ENCODE assay signal across 24 cellular contexts in the genomic region with DNA sequence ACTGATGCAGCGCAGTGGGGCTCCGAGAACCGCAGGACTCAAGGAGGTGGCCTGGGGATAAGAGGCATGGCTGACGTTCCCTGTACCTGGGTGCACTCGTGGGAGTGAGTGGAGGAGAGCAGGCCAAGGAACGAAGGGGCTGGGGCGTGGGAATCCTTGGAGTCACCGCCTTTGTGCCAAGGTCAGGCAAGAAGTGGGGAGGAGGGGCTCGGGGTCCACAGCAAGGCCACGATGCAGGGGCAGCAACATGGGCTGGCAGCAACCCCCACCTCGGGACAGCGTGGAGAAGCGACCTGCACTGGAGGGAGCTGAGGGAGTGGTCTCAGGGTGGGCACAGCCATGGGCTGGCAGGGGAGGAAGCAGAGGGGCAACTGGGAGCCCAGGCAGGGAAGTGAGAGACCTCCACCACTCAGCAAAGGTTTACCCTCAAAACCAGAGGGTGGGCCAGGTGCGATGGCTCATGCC. TPM values are rescaled to one million over a fixed set of nuclear protein-coding genes. Genes with fewer than 3 reads are reported as not detected.
A peak's percentile ranks its signal among the peaks of the same experiment; 100 is the strongest.
DNase-seq lines count a peak whose midpoint lies in the region; ATAC-seq and TF ChIP-seq lines count a peak whose summit lies in the region.
"Had no signal": no experiment of that assay in that cellular context is flagged by ENCODE, and none has a peak within 500 bp of the region (broad histone marks: within the 10 kb centered on the region; RNA-seq: fewer than 3 reads in every experiment).

No MANE protein-coding gene starts in this region.

- H3K4me1 Mint-ChIP-seq in activated naive CD8-positive, alpha-beta T cell treated with anti-CD3 and anti-CD28 coated beads, Interleukin-2, amount 50 U/mL, for 24 hours: peaks cover 28% of the 10 kb centered on the region
- peaks cover 18% of the 10 kb centered on the region for H3K4me1 Mint-ChIP-seq in activated naive CD8-positive, alpha-beta T cell treated with anti-CD3 and anti-CD28 coated beads for 36 hours
- peaks cover 5% of the 10 kb centered on the region for H3K4me1 Mint-ChIP-seq in chondrocyte (ENCODE audit: low read depth)
- H3K4me1 Mint-ChIP-seq in stimulated activated memory B cell treated with anti-CD40 and anti-IgM and Interleukin-4, amounts not matched to agents 10 μg/mL and 1 μg/mL and 100 μg/mL, for 72 hours: peaks cover 38% of the 10 kb centered on the region
- H3K4me1 Mint-ChIP-seq: neural crest cell had no signal

- no peaks in the 10 kb centered on the region for H3K79me2 ChIP-seq in HCT116 (ENCODE audit: insufficient read depth, low read length)

- 78 to 84% methylated on average over 14 of the region's 14 CpGs for WGBS in thyroid gland, 2 donors

- CTCF ChIA-PET in HCT116 (lab: Charles Lee): interaction anchor here (1.4 to 1.8 kb wide), 2 partner anchors 11 to 203 kb away, joined by 3 to 7 read pairs; no protein-coding TSS in a partner anchor

- H3K9me2 ChIP-seq in HCT116 (ENCODE audit: insufficient read depth): no peaks in the 10 kb centered on the region

- no TSS peak for BruUV-seq in HCT116 (replicated peaks; lab: Mats Ljungman, UMichigan)

- H3K36me3 ChIP-seq in HCT116 (ENCODE audit: control insufficient read depth in 1 of 2, insufficient read depth in 2 of 2, low read length in 2 of 2): no peaks in the 10 kb centered on the region
- peaks cover 6 to 8% of the 10 kb centered on the region in 2 donors for H3K36me3 ChIP-seq in thyroid gland
- H3K36me3 ChIP-seq: SJCRH30 had no signal

- H3K4me2 ChIP-seq in HCT116 (ENCODE audit: low read length): peak overlapping the region; percentile 71

- H3K4me1 ChIP-seq in HCT116 (ENCODE audit: control insufficient read depth in 1 of 2, insufficient read depth in 2 of 2, low read length in 2 of 2): peaks cover 14 to 47% of the 10 kb centered on the region in 2 experiments
- H3K4me1 ChIP-seq in thyroid gland: no peaks in the 10 kb centered on the region
- H3K4me1 ChIP-seq: SJCRH30 had no signal

- POLR2A ChIA-PET in HCT116 (lab: Charles Lee): no interaction called here

- no peak for TF ChIP-seq POLR2A in HCT116 (IDR thresholded peaks at IDR 0.05; ENCODE audit: borderline replicate concordance, extremely low read depth, insufficient read depth, insufficient read length)
- no peak for TF ChIP-seq POLR2A in thyroid gland (IDR thresholded peaks at IDR 0.05)

- H3K9me3 ChIP-seq in HCT116 (ENCODE audit: control insufficient read depth in 1 of 2, insufficient read depth in 1 of 2, low read depth in 1 of 2, low read length in 2 of 2): no peaks in the 10 kb centered on the region
- no peaks in the 10 kb centered on the region for H3K9me3 ChIP-seq in thyroid gland
- H3K9me3 ChIP-seq: SJCRH30 had no signal

- H3K9me3 Mint-ChIP-seq in activated naive CD8-positive, alpha-beta T cell treated with anti-CD3 and anti-CD28 coated beads, Interleukin-2, amount 50 U/mL, for 24 hours: peaks cover 6% of the 10 kb centered on the region
- no peaks in the 10 kb centered on the region for H3K9me3 Mint-ChIP-seq in activated naive CD8-positive, alpha-beta T cell treated with anti-CD3 and anti-CD28 coated beads for 36 hours
- no peaks in the 10 kb centered on the region for H3K9me3 Mint-ChIP-seq in chondrocyte (ENCODE audit: low read depth)
- H3K9me3 Mint-ChIP-seq in stimulated activated memory B cell treated with anti-CD40 and anti-IgM and Interleukin-4, amounts not matched to agents 10 μg/mL and 1 μg/mL and 100 μg/mL, for 72 hours: peaks cover 2% of the 10 kb centered on the region
- H3K9me3 Mint-ChIP-seq: activated naive CD8-positive, alpha-beta T cell treated with anti-CD3 and anti-CD28 coated beads, Interleukin-2, amount 10 ng/mL, durations not matched to agents 7 days and 5 days; activated T-helper 1 cell treated with anti-CD3 and anti-CD28 coated beads, Interleukin-12 subunit alpha, Interleukin-12 subunit beta, Interleukin-2, Interleukin-4 antibody, amounts not matched to agents 30 ng/mL and 10 ng/mL and 1 ng/mL, durations not matched to agents 14 hours and 24 hours and 36 hours; neural crest cell had no signal

- no peak for DNase-seq in activated naive CD8-positive, alpha-beta T cell treated with anti-CD3 and anti-CD28 coated beads, Interleukin-2, amount 50 U/mL, for 24 hours
- no peak for DNase-seq in activated naive CD8-positive, alpha-beta T cell treated with anti-CD3 and anti-CD28 coated beads for 36 hours
- DNase-seq in HCT116 (ENCODE audit: low read depth, low spot score): no peak
- peak; percentile 88 for DNase-seq in chondrocyte (ENCODE audit: low spot score)
- no peak for DNase-seq in HPDE6-E6E7 (ENCODE audit: extremely low spot score)
- no peak for DNase-seq in thyroid gland
- DNase-seq: activated naive CD8-positive, alpha-beta T cell treated with anti-CD3 and anti-CD28 coated beads, Interleukin-2, amount 10 ng/mL, durations not matched to agents 7 days and 5 days; COR-L47; DMS79; glutamatergic neuron; mammary epithelial cell; NCI-H1048; NCI-H1694 treated with DMSO at 0.1 percent for 48 hours; NCI-H774; SJCRH30; stimulated activated CD8-positive, alpha-beta memory T cell treated with anti-CD3 and anti-CD28 coated beads, Interleukin-4, amount 100 ng/mL, for 48 hours; T-helper 9 cell; trophoblast cell had no signal

- H4K20me1 ChIP-seq in HCT116 (ENCODE audit: insufficient read depth): no peaks in the 10 kb centered on the region

- no peak overlapping the region for H3K4me3 ChIP-seq in HCT116 (replicated peaks in 1 of 2; ENCODE audit: low read depth in 1 of 2, low read length in 2 of 2)
- H3K4me3 ChIP-seq in thyroid gland (replicated peaks in 1 of 3): no peak overlapping the region
- H3K4me3 ChIP-seq: SJCRH30 had no signal

- H3K27me3 ChIP-seq in HCT116 (ENCODE audit: insufficient read depth, low read length): no peaks in the 10 kb centered on the region
- no peaks in the 10 kb centered on the region for H3K27me3 ChIP-seq in thyroid gland
- H3K27me3 ChIP-seq: SJCRH30 had no signal

- H3K27ac ChIP-seq in HCT116 (ENCODE audit: low read depth, low read length): no peak overlapping the region; the same call in 1 of the 2 replicates
- no peak overlapping the region for H3K27ac ChIP-seq in thyroid gland
- H3K27ac ChIP-seq: SJCRH30 had no signal

- H3K9ac ChIP-seq in HCT116 (ENCODE audit: low read length): no peak overlapping the region

- intact Hi-C loops in HCT116 (cut with micrococcal nuclease): loop anchor here (10.0 kb wide), 1 partner anchor 210 kb away; the partner anchor contains the start of gene CNNM4
- intact Hi-C loops in thyroid gland (cut with DNase I): no loop called here

- H3K27ac Mint-ChIP-seq in activated naive CD8-positive, alpha-beta T cell treated with anti-CD3 and anti-CD28 coated beads, Interleukin-2, amount 50 U/mL, for 24 hours: peak overlapping the region; percentile 27
- H3K27ac Mint-ChIP-seq in activated naive CD8-positive, alpha-beta T cell treated with anti-CD3 and anti-CD28 coated beads for 36 hours: no peak overlapping the region
- no peak overlapping the region for H3K27ac Mint-ChIP-seq in chondrocyte (ENCODE audit: unreplicated experiment)
- peak overlapping the region; percentile 74 for H3K27ac Mint-ChIP-seq in stimulated activated memory B cell treated with anti-CD40 and anti-IgM and Interleukin-4, amounts not matched to agents 10 μg/mL and 1 μg/mL and 100 μg/mL, for 72 hours
- H3K27ac Mint-ChIP-seq: activated naive CD8-positive, alpha-beta T cell treated with anti-CD3 and anti-CD28 coated beads, Interleukin-2, amount 10 ng/mL, durations not matched to agents 7 days and 5 days; dendritic cell treated with granulocyte-macrophage colony-stimulating factor and Interleukin-4, amounts not matched to agents 40 ng/mL and 50 ng/mL, for 4 days had no signal

- H3K27me3 Mint-ChIP-seq in activated naive CD8-positive, alpha-beta T cell treated with anti-CD3 and anti-CD28 coated beads, Interleukin-2, amount 50 U/mL, for 24 hours: no peaks in the 10 kb centered on the region
- no peaks in the 10 kb centered on the region for H3K27me3 Mint-ChIP-seq in activated naive CD8-positive, alpha-beta T cell treated with anti-CD3 and anti-CD28 coated beads for 36 hours
- H3K27me3 Mint-ChIP-seq in chondrocyte (ENCODE audit: low read depth): no peaks in the 10 kb centered on the region
- no peaks in the 10 kb centered on the region for H3K27me3 Mint-ChIP-seq in stimulated activated memory B cell treated with anti-CD40 and anti-IgM and Interleukin-4, amounts not matched to agents 10 μg/mL and 1 μg/mL and 100 μg/mL, for 72 hours
- H3K27me3 Mint-ChIP-seq: activated naive CD8-positive, alpha-beta T cell treated with anti-CD3 and anti-CD28 coated beads, Interleukin-2, amount 10 ng/mL, durations not matched to agents 7 days and 5 days; IgD-negative memory B cell had no signal

- no peak for ATAC-seq in activated naive CD8-positive, alpha-beta T cell treated with anti-CD3 and anti-CD28 coated beads, Interleukin-2, amount 50 U/mL, for 24 hours
- ATAC-seq in HCT116: no peak
- ATAC-seq in stimulated activated memory B cell treated with anti-CD40 and anti-IgM and Interleukin-4, amounts not matched to agents 10 μg/mL and 1 μg/mL and 100 μg/mL, for 72 hours: no peak

- RAD21 ChIA-PET in HCT116 (lab: Charles Lee; ENCODE audit: low non-redundant PET in 1 of 2, low total read pairs in 2 of 2, uncharacterized antibody in 2 of 2, unreplicated experiment in 2 of 2): no interaction called here

- no peak for TF ChIP-seq RAD21 in HCT116 (IDR thresholded peaks at IDR 0.05; ENCODE audit: low read depth)

- TF ChIP-seq CTCF in HCT116 (IDR thresholded peaks at IDR 0.05 in 2 of 3, conservative IDR thresholded peaks at IDR 0.05 in 1 of 3; ENCODE audit: borderline replicate concordance in 1 of 3, insufficient read depth in 1 of 3, low read depth in 2 of 3, low read length in 2 of 3): no peak
- no peak for TF ChIP-seq CTCF in chondrocyte (IDR thresholded peaks at IDR 0.05)
- no peak for TF ChIP-seq CTCF in thyroid gland (IDR thresholded peaks at IDR 0.05)

- H3K4me3 Mint-ChIP-seq in activated naive CD8-positive, alpha-beta T cell treated with anti-CD3 and anti-CD28 coated beads, Interleukin-2, amount 50 U/mL, for 24 hours: no peak overlapping the region
- no peak overlapping the region for H3K4me3 Mint-ChIP-seq in activated naive CD8-positive, alpha-beta T cell treated with anti-CD3 and anti-CD28 coated beads for 36 hours
- no peak overlapping the region for H3K4me3 Mint-ChIP-seq in chondrocyte (ENCODE audit: unreplicated experiment)
- H3K4me3 Mint-ChIP-seq in stimulated activated memory B cell treated with anti-CD40 and anti-IgM and Interleukin-4, amounts not matched to agents 10 μg/mL and 1 μg/mL and 100 μg/mL, for 72 hours: no peak overlapping the region
- H3K4me3 Mint-ChIP-seq: activated naive CD8-positive, alpha-beta T cell treated with anti-CD3 and anti-CD28 coated beads, Interleukin-2, amount 10 ng/mL, durations not matched to agents 7 days and 5 days; activated T-helper 1 cell treated with anti-CD3 and anti-CD28 coated beads, Interleukin-12 subunit alpha, Interleukin-12 subunit beta, Interleukin-2, Interleukin-4 antibody, amounts not matched to agents 30 ng/mL and 10 ng/mL and 1 ng/mL, durations not matched to agents 14 hours and 24 hours and 36 hours; dendritic cell treated with granulocyte-macrophage colony-stimulating factor and Interleukin-4, amounts not matched to agents 40 ng/mL and 50 ng/mL, for 4 days; neural crest cell had no signal

- H2AFZ ChIP-seq in HCT116 (ENCODE audit: low read depth, low read length, poor library complexity, severe bottlenecking): no peak overlapping the region

- H3K36me3 Mint-ChIP-seq in activated naive CD8-positive, alpha-beta T cell treated with anti-CD3 and anti-CD28 coated beads, Interleukin-2, amount 50 U/mL, for 24 hours (ENCODE audit: low read depth): peaks cover 2% of the 10 kb centered on the region
- H3K36me3 Mint-ChIP-seq in activated naive CD8-positive, alpha-beta T cell treated with anti-CD3 and anti-CD28 coated beads for 36 hours: peaks cover 6% of the 10 kb centered on the region
- peaks cover 2% of the 10 kb centered on the region for H3K36me3 Mint-ChIP-seq in chondrocyte (ENCODE audit: low read depth)
- peaks cover 21% of the 10 kb centered on the region for H3K36me3 Mint-ChIP-seq in stimulated activated memory B cell treated with anti-CD40 and anti-IgM and Interleukin-4, amounts not matched to agents 10 μg/mL and 1 μg/mL and 100 μg/mL, for 72 hours

RNA-seq across cellular contexts. Expression of gene ARID5A, which starts 18.6 kb away (rescaled TPM):
- 10 to 100 TPM; 59.5 to 61.7 TPM for total RNA-seq in activated naive CD8-positive, alpha-beta T cell treated with anti-CD3 and anti-CD28 coated beads for 36 hours
- 8.2 TPM for total RNA-seq in HCT116 (2021; ENCODE audit: unreplicated experiment)
- polyA plus RNA-seq in HCT116 (2012): 6.2 and 7.5 TPM in 2 replicates
- total RNA-seq in chondrocyte: 7.5 to 14.4 TPM (median 12.9 TPM) in 3 replicates
- total RNA-seq in thyroid gland: 10 to 100 TPM in 3 of 4 donors, 1 to 10 TPM in 1; 9.2 to 29.3 (median 20.0) TPM

RNA-seq across cellular contexts. Expression of gene NEURL3, which starts 50.0 kb away (rescaled TPM):
- total RNA-seq in activated naive CD8-positive, alpha-beta T cell treated with anti-CD3 and anti-CD28 coated beads for 36 hours: under 1 TPM in 1 of 2 experiments, not detected in 1; 0.16 TPM
- total RNA-seq in HCT116 (2021; ENCODE audit: unreplicated experiment): not detected
- 0.09 and 0.10 TPM in 2 replicates for polyA plus RNA-seq in HCT116 (2012)
- not detected in 3 replicates for total RNA-seq in chondrocyte
- total RNA-seq in thyroid gland: under 1 TPM in 1 of 4 donors, not detected in 3; 0.40 TPM
- total RNA-seq: cardiac septum, mammary epithelial cell, SJCRH30 had no signal
- polyA plus RNA-seq: IgD-negative memory B cell, mammary epithelial cell had no signal

Comparison
In these comparisons a context has a peak if more than half of its experiments do, and no peak if none do; other contexts are left out.
1. H3K27ac Mint-ChIP-seq: peak in activated naive CD8-positive, alpha-beta T cell treated with anti-CD3 and anti-CD28 coated beads, Interleukin-2, amount 50 U/mL, for 24 hours (single experiment) and stimulated activated memory B cell treated with anti-CD40 and anti-IgM and Interleukin-4, amounts not matched to agents 10 μg/mL and 1 μg/mL and 100 μg/mL, for 72 hours (single experiment); none in activated naive CD8-positive, alpha-beta T cell treated with anti-CD3 and anti-CD28 coated beads for 36 hours (single experiment) and chondrocyte (single experiment).